Comparison of ENCODE assay signal across 13 cellular contexts in the genomic region with DNA sequence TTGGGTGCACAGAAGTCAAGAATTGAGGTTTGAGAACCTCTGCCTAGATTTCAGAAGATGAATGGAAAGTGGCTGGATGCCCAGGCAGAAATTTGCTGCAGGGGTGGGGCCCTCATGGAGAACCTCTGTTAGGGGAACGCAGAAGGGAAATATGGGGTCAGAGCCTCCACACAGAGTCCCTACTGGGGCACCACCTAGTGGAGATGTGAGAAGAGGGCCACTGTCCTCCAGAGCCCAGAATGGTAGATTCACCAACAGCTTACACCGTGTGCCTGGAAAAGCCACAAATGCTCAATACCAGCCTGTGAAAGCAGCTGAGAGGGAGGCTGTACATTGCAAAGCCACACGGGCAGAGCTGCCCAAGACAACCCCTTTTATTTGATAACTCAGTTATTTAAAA.
DNase-seq lines count a peak whose midpoint lies in the region; ATAC-seq, FAIRE-seq and TF ChIP-seq lines count a peak whose summit lies in the region.
"Had no signal": no experiment of that assay in that cellular context is flagged by ENCODE, and none has a peak within 500 bp of the region (broad histone marks: within the 10 kb centered on the region; RNA-seq: fewer than 3 reads in every experiment).

No MANE protein-coding gene starts in this region.

- H3K27me3 Mint-ChIP-seq in CD14-positive monocyte (ENCODE audit: low read depth in 3 of 3): no peaks in the 10 kb centered on the region

- no peaks in the 10 kb centered on the region for H3K36me3 ChIP-seq in Loucy (ENCODE audit: insufficient read depth, low read length)
- no peaks in the 10 kb centered on the region for H3K36me3 ChIP-seq in endothelial cell of umbilical vein (ENCODE audit: control insufficient read depth in 2 of 2, extremely low read depth in 1 of 2, insufficient read depth in 2 of 2, low read length in 2 of 2)
- H3K36me3 ChIP-seq: SJSA1 had no signal

- H3K9me3 ChIP-seq in Loucy (ENCODE audit: insufficient read depth, low read depth, low read length) (no peaks in the 10 kb centered on the region), endothelial cell of umbilical vein (replicated peaks; ENCODE audit: control insufficient read depth, insufficient read depth, low read length) (no peaks in the 10 kb centered on the region)
- H3K9me3 ChIP-seq: SJSA1 had no signal

- no peak for DNase-seq in CD14-positive monocyte (ENCODE audit: low spot score)
- DNase-seq in endothelial cell of umbilical vein (ENCODE audit: low read depth, low spot score): no peak
- DNase-seq in GM12892 (ENCODE audit: insufficient read length): no peak
- DNase-seq in activated effector memory CD4-positive, alpha-beta T cell treated with anti-CD3 and anti-CD28 coated beads, Interleukin-2, amount 50 U/mL, for 16 hours: no peak
- DNase-seq: central memory CD4-positive, alpha-beta T cell; hippocampal formation had no signal

- H3K4me3 Mint-ChIP-seq in CD14-positive monocyte: no peak overlapping the region
- H3K4me3 Mint-ChIP-seq: stimulated activated effector memory CD8-positive, alpha-beta T cell treated with anti-CD3 and anti-CD28 coated beads, Interleukin-12 subunit alpha, Interleukin-12 subunit beta, amount 100 ng/mL, for 72 hours had no signal

- no peaks in the 10 kb centered on the region for H3K9me2 ChIP-seq in Loucy (replicated peaks; ENCODE audit: low read depth, low read length)

- H3K27ac Mint-ChIP-seq in CD14-positive monocyte: no peak overlapping the region
- H3K27ac Mint-ChIP-seq: stimulated activated effector memory CD8-positive, alpha-beta T cell treated with anti-CD3 and anti-CD28 coated beads, Interleukin-12 subunit alpha, Interleukin-12 subunit beta, amount 100 ng/mL, for 72 hours had no signal

- H3K4me1 ChIP-seq in Loucy (ENCODE audit: insufficient read depth, low read length, poor library complexity, severe bottlenecking) (no peaks in the 10 kb centered on the region), endothelial cell of umbilical vein (ENCODE audit: control insufficient read depth, extremely low read depth, insufficient read depth, low read length) (no peaks in the 10 kb centered on the region)
- H3K4me1 ChIP-seq: SJSA1 had no signal

- H3K4me1 Mint-ChIP-seq in CD14-positive monocyte: no peaks in the 10 kb centered on the region
- H3K4me1 Mint-ChIP-seq: stimulated activated effector memory CD8-positive, alpha-beta T cell treated with anti-CD3 and anti-CD28 coated beads, Interleukin-12 subunit alpha, Interleukin-12 subunit beta, amount 100 ng/mL, for 72 hours had no signal

- no TSS peak for BruUV-seq in endothelial cell of umbilical vein (replicated peaks; lab: Mats Ljungman, UMichigan)

- no peaks in the 10 kb centered on the region for H4K20me1 ChIP-seq in Loucy (ENCODE audit: insufficient read depth, low read length, poor library complexity, severe bottlenecking)
- H4K20me1 ChIP-seq in endothelial cell of umbilical vein (replicated peaks; ENCODE audit: control insufficient read depth, extremely low read depth, insufficient read depth, low read length): no peaks in the 10 kb centered on the region

- H3K79me2 ChIP-seq in Loucy (ENCODE audit: insufficient read depth, low read length): no peaks in the 10 kb centered on the region
- H3K79me2 ChIP-seq in endothelial cell of umbilical vein (ENCODE audit: control insufficient read depth, insufficient read depth, low read length): no peaks in the 10 kb centered on the region

- H3K9me1 ChIP-seq in endothelial cell of umbilical vein (replicated peaks; ENCODE audit: control insufficient read depth, extremely low read depth, insufficient read depth, low read length): no peaks in the 10 kb centered on the region

- TF ChIP-seq CTCF in 22Rv1 (IDR thresholded peaks at IDR 0.05): peak; percentile 28
- TF ChIP-seq CTCF in CD14-positive monocyte (IDR thresholded peaks at IDR 0.05): peak; percentile 41
- TF ChIP-seq CTCF in Loucy (conservative IDR thresholded peaks at IDR 0.05; ENCODE audit: low read length): peak; percentile 45
- TF ChIP-seq CTCF in endothelial cell of umbilical vein (IDR thresholded peaks at IDR 0.05; ENCODE audit: extremely low read depth in 1 of 2, insufficient read depth in 1 of 2, low read depth in 1 of 2, low read length in 2 of 2): peak; percentile 18 to 43

- H3F3A ChIP-seq in Loucy (ENCODE audit: low read depth): no peaks in the 10 kb centered on the region

- no peaks in the 10 kb centered on the region for H3K36me3 Mint-ChIP-seq in CD14-positive monocyte
- H3K36me3 Mint-ChIP-seq: stimulated activated effector memory CD8-positive, alpha-beta T cell treated with anti-CD3 and anti-CD28 coated beads, Interleukin-12 subunit alpha, Interleukin-12 subunit beta, amount 100 ng/mL, for 72 hours had no signal

- POLR2A ChIA-PET in endothelial cell of umbilical vein (lab: Charles Lee): no interaction called here

- no peak for ATAC-seq in GM19452 (IDR thresholded peaks at IDR 0.05; ENCODE audit: unreplicated experiment)
- ATAC-seq in HG03095 (IDR thresholded peaks at IDR 0.05; ENCODE audit: unreplicated experiment): no peak
- ATAC-seq: stimulated activated effector memory CD8-positive, alpha-beta T cell treated with anti-CD3 and anti-CD28 coated beads, Interleukin-12 subunit alpha, Interleukin-12 subunit beta, amount 100 ng/mL, for 72 hours had no signal

- H3K27me3 ChIP-seq in Loucy (ENCODE audit: insufficient read depth, low read length, poor library complexity, severe bottlenecking) (no peaks in the 10 kb centered on the region), endothelial cell of umbilical vein (ENCODE audit: control insufficient read depth in 2 of 2, insufficient read depth in 2 of 2, low read length in 2 of 2) (no peaks in the 10 kb centered on the region)
- H3K27me3 ChIP-seq: SJSA1 had no signal

- H3K4me2 ChIP-seq in Loucy (ENCODE audit: low read depth, low read length, poor library complexity, severe bottlenecking) (no peak overlapping the region), endothelial cell of umbilical vein (ENCODE audit: insufficient read depth, low read length) (no peak overlapping the region)
- H3K4me2 ChIP-seq: smooth muscle cell had no signal

- intact Hi-C loops in CD14-positive monocyte (cut with micrococcal nuclease): no loop called here
- intact Hi-C loops in endothelial cell of umbilical vein (cut with micrococcal nuclease): loop anchor here (1.0 to 2.0 kb wide), 2 partner anchors 197 to 1516 kb away; no protein-coding TSS in a partner anchor

- CTCF ChIA-PET in endothelial cell of umbilical vein (lab: Charles Lee): interaction anchor here (0.6 to 1.3 kb wide), 5 partner anchors 9 to 1354 kb away, joined by 3 to 5 read pairs (median 3); no protein-coding TSS in a partner anchor

- H3K9me3 Mint-ChIP-seq in CD14-positive monocyte: peaks cover 0 to 9% (median 4%) of the 10 kb centered on the region in 7 donors
- H3K9me3 Mint-ChIP-seq: stimulated activated effector memory CD8-positive, alpha-beta T cell treated with anti-CD3 and anti-CD28 coated beads, Interleukin-12 subunit alpha, Interleukin-12 subunit beta, amount 100 ng/mL, for 72 hours had no signal

- no peak overlapping the region for H3K4me3 ChIP-seq in Loucy (ENCODE audit: low read length, poor library complexity, severe bottlenecking)
- no peak overlapping the region for H3K4me3 ChIP-seq in endothelial cell of umbilical vein (replicated peaks in 1 of 3; ENCODE audit: insufficient read depth in 1 of 3, low read depth in 1 of 3, low read length in 3 of 3)
- H3K4me3 ChIP-seq: SJSA1, smooth muscle cell had no signal

- no peak overlapping the region for H2AFZ ChIP-seq in Loucy (ENCODE audit: low read length)
- H2AFZ ChIP-seq in endothelial cell of umbilical vein (ENCODE audit: low read depth, low read length): no peak overlapping the region

- TF ChIP-seq POLR2A in endothelial cell of umbilical vein (IDR thresholded peaks at IDR 0.05; ENCODE audit: low read depth, low read length): no peak
- TF ChIP-seq POLR2A in GM12892 (IDR thresholded peaks at IDR 0.05; ENCODE audit: low read depth, low read length): no peak

- FAIRE-seq in endothelial cell of umbilical vein (lab: Jason Lieb, UNC) (no peak), GM12892 (lab: Jason Lieb, UNC) (no peak)

- no peak overlapping the region for H3K27ac ChIP-seq in 22Rv1
- H3K27ac ChIP-seq in endothelial cell of umbilical vein (ENCODE audit: insufficient read depth, low read depth, low read length): no peak overlapping the region
- H3K27ac ChIP-seq: SJSA1 had no signal

- dilution Hi-C loops in endothelial cell of umbilical vein (cut with MboI; ENCODE audit: extremely low pct_ligation_motif_present, low sequenced_read_pairs): no loop called here

- H3K9ac ChIP-seq in Loucy (ENCODE audit: low read depth, low read length, poor library complexity, severe bottlenecking) (no peak overlapping the region), endothelial cell of umbilical vein (replicated peaks; ENCODE audit: extremely low read depth, insufficient read depth, low read length) (no peak overlapping the region)

TF ChIP-seq in endothelial cell of umbilical vein, 7 proteins besides CTCF, POLR2A, EP300 and RAD21:
- TF ChIP-seq MYC (IDR thresholded peaks at IDR 0.05; ENCODE audit: low read depth, low read length): no peak
- TF ChIP-seq EZH2 (IDR thresholded peaks at IDR 0.05; ENCODE audit: borderline replicate concordance, low read depth, low read length, severe bottlenecking): no peak
- TF ChIP-seq JUN (IDR thresholded peaks at IDR 0.05; ENCODE audit: borderline replicate concordance, insufficient read depth, insufficient read length, low read depth): no peak
- no peak for TF ChIP-seq FOS (IDR thresholded peaks at IDR 0.05; ENCODE audit: borderline replicate concordance, insufficient read depth, low read length)
- no peak for TF ChIP-seq GATA2 (IDR thresholded peaks at IDR 0.05; ENCODE audit: insufficient read depth, insufficient read length, low read depth, low read length)
- TF ChIP-seq, protein P1, sequence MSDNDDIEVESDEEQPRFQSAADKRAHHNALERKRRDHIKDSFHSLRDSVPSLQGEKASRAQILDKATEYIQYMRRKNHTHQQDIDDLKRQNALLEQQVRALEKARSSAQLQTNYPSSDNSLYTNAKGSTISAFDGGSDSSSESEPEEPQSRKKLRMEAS (IDR thresholded peaks at IDR 0.05; ENCODE audit: insufficient read depth, insufficient read length): no peak
- TF ChIP-seq POLR2AphosphoS5 (IDR thresholded peaks at IDR 0.05; ENCODE audit: insufficient read depth, low read depth, low read length): no peak
